ENCODE assay signal across 36 cellular contexts in the genomic region with DNA sequence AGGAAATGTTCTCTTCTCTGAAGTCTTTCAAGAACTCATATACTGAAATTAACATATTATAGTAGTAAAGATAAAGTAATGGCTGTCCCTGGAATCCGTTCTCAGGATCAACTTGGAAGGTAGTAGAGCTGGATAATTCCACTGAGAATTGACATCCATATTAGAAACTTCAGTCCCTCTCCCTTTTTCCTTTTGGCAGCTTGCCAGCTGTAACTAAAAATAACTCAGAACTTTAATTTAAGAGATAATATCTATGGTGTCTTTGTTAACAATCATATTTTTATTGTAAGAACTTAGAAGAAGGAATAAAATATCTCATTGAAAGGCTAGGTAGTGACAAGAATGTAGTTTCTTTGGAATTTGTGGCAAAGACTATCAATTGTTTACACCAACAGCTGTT.
"Had no signal": no experiment of that assay in that cellular context is flagged by ENCODE, and none has a peak within 500 bp of the region (broad histone marks: within the 10 kb centered on the region; RNA-seq: fewer than 3 reads in every experiment).

No MANE protein-coding gene starts in this region.

- H3K27me3 Mint-ChIP-seq: activated B cell treated with CpG ODN at 0.5 μM for 24 hours had no signal

- H3K4me3 ChIP-seq: ascending aorta, cardiac muscle cell, Peyer's patch, SJSA1 had no signal

- DNase-seq: activated B cell treated with CpG ODN at 0.5 μM for 24 hours; activated CD4-positive, alpha-beta memory T cell treated with anti-CD3 and anti-CD28 coated beads for 36 hours; activated CD4-positive, alpha-beta T cell treated with anti-CD3 and anti-CD28 coated beads for 4 hours; activated CD4-positive, alpha-beta T cell treated with anti-CD3 and anti-CD28 coated beads, Interleukin-2, amount 50 U/mL, for 1 hour; activated CD4-positive, CD25-positive, alpha-beta regulatory T cell treated with anti-CD3 and anti-CD28 coated beads, Interleukin-2, amount 50 U/mL, for 72 hours; activated CD8-positive, alpha-beta memory T cell treated with anti-CD3 and anti-CD28 coated beads, Interleukin-2, amount 50 U/mL, for 4 hours; activated effector memory CD4-positive, alpha-beta T cell treated with anti-CD3 and anti-CD28 coated beads, Interleukin-2, amount 50 U/mL, for 16 hours; activated naive CD4-positive, alpha-beta T cell; activated naive CD4-positive, alpha-beta T cell treated with anti-CD3 and anti-CD28 coated beads, Interleukin-2, amount 50 U/mL, for 16 hours; activated naive CD8-positive, alpha-beta T cell treated with anti-CD3 and anti-CD28 coated beads for 36 hours; activated T-cell treated with anti-CD3 and anti-CD28 coated beads, Interleukin-2, amount 50 U/mL, for 72 hours; amniotic stem cell; NCI-H1092 treated with DMSO at 0.1 percent for 48 hours; NCI-H1417; NCI-H146; NCI-H187 treated with DMSO at 0.1 percent for 48 hours; NCI-H2081; NCI-H226; NCI-H446 treated with DMSO at 0.1 percent for 48 hours; NCI-H524; NCI-H69; NK-92 treated with Interleukin-12 subunit alpha and Interleukin-12 subunit beta, amount 100 ng/mL, for 24 hours; PC-3; Peyer's patch; RPMI8226; SHP77 treated with DMSO at 0.1 percent for 48 hours; SW 1271; T-helper 1 cell; T-helper 9 cell had no signal

- H3K4me1 Mint-ChIP-seq: activated B cell treated with CpG ODN at 0.5 μM for 24 hours; activated naive CD8-positive, alpha-beta T cell treated with anti-CD3 and anti-CD28 coated beads for 36 hours; activated T-helper 17 cell treated with anti-CD3 and anti-CD28 coated beads, Interleukin-2, amount 50 U/mL, for 72 hours; central memory CD8-positive, alpha-beta T cell had no signal

- H3K36me3 ChIP-seq: ascending aorta, cardiac muscle cell, Peyer's patch, SJSA1 had no signal

- H3K36me3 Mint-ChIP-seq: activated CD4-positive, alpha-beta memory T cell treated with anti-CD3 and anti-CD28 coated beads for 36 hours; activated naive CD8-positive, alpha-beta T cell treated with anti-CD3 and anti-CD28 coated beads for 36 hours had no signal

- H3K27ac ChIP-seq: ascending aorta, cardiac muscle cell, KMS-11, Peyer's patch, SJSA1, VCaP had no signal

- H3K9me3 ChIP-seq: ascending aorta, Peyer's patch, SJSA1 had no signal

- H3K27me3 ChIP-seq: ascending aorta, cardiac muscle cell, Peyer's patch, SJSA1 had no signal

- ATAC-seq: activated T-cell treated with anti-CD3 and anti-CD28 coated beads, Interleukin-2, amount 50 U/mL, for 72 hours; activated T-helper 17 cell treated with anti-CD3 and anti-CD28 coated beads, Interleukin-2, amount 50 U/mL, for 72 hours; PC-3 had no signal

- H3K9me3 Mint-ChIP-seq: activated B cell treated with CpG ODN at 0.5 μM for 24 hours; activated CD4-positive, alpha-beta memory T cell treated with anti-CD3 and anti-CD28 coated beads for 36 hours; activated naive CD8-positive, alpha-beta T cell treated with anti-CD3 and anti-CD28 coated beads for 36 hours; activated T-cell treated with anti-CD3 and anti-CD28 coated beads, Interleukin-2, amount 50 U/mL, for 72 hours; activated T-helper 17 cell treated with anti-CD3 and anti-CD28 coated beads, Interleukin-2, amount 50 U/mL, for 72 hours; central memory CD8-positive, alpha-beta T cell had no signal

- H3K4me1 ChIP-seq: ascending aorta, Peyer's patch, SJSA1 had no signal

- H3K4me3 Mint-ChIP-seq: activated B cell treated with CpG ODN at 0.5 μM for 24 hours; activated CD4-positive, alpha-beta memory T cell treated with anti-CD3 and anti-CD28 coated beads for 36 hours; activated naive CD8-positive, alpha-beta T cell treated with anti-CD3 and anti-CD28 coated beads for 36 hours; activated T-cell treated with anti-CD3 and anti-CD28 coated beads, Interleukin-2, amount 50 U/mL, for 72 hours; activated T-helper 17 cell treated with anti-CD3 and anti-CD28 coated beads, Interleukin-2, amount 50 U/mL, for 72 hours; central memory CD8-positive, alpha-beta T cell had no signal
